ENCODE assay signal across 21 cellular contexts in the genomic region with DNA sequence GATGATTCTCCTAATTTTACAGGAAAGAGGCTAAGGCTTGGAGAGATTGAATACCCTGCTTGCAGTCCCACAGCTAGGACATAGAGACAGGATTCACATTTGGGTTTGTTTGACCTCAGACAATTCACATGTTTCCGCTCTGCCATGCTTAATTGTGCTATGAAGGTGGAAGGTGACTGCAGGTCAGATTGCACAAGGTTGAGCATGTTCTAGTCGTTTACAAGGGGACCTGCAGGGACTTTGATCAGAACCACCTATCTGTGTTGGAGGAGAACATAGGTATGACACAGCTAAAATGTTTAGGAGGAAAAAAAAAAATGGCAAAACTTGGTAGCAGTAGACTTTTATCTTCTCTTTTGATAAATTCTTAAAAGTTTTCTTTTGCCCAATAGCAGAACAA. TPM values are rescaled to one million over a fixed set of nuclear protein-coding genes. Genes with fewer than 3 reads are reported as not detected.
"Had no signal": no experiment of that assay in that cellular context is flagged by ENCODE, and none has a peak within 500 bp of the region (broad histone marks: within the 10 kb centered on the region; RNA-seq: fewer than 3 reads in every experiment).

No MANE protein-coding gene starts in this region.

- DNase-seq: IMR-90, Kasumi-1, NCI-H1092, NCI-H1436, NCI-H187, NCI-H2029, NCI-H2081 treated with DMSO at 0.1 percent for 48 hours, NCI-H2171, NCI-H226, NCI-H446, NCI-H510A, NCI-H524 treated with DMSO at 0.1 percent for 48 hours, NCI-H69, NCI-H774, Right ventricle myocardium superior, RPMI8226, SIG-M5 had no signal

- H3K4me3 ChIP-seq: SJSA1, SK-N-MC had no signal

- H3K4me2 ChIP-seq: KMS-11 had no signal

- H3K36me3 ChIP-seq: SJSA1 had no signal

- H3K4me1 ChIP-seq: SJSA1 had no signal

- H3K27ac ChIP-seq: KMS-11, SJSA1, SK-N-MC had no signal

- H3K9me3 ChIP-seq: SJSA1 had no signal

- FAIRE-seq: RCC 7860 had no signal

- H3K9ac ChIP-seq: KMS-11 had no signal

RNA-seq across cellular contexts. Expression of a gene that starts 4.9 kb away (rescaled TPM):
- total RNA-seq: IMR-90, Right ventricle myocardium superior had no signal
- polyA plus RNA-seq: IMR-90 had no signal
